ENCODE assay signal across 9 cellular contexts in genomic region chr1:22141493-22141892, GRCh38. TPM values are rescaled to one million over a fixed set of nuclear protein-coding genes. Genes with fewer than 3 reads are reported as not detected.
A peak's percentile ranks its signal among the peaks of the same experiment; 100 is the strongest.
DNase-seq lines count a peak whose midpoint lies in the region; ATAC-seq and TF ChIP-seq lines count a peak whose summit lies in the region.
"Had no signal": no experiment of that assay in that cellular context is flagged by ENCODE, and none has a peak within 500 bp of the region (broad histone marks: within the 10 kb centered on the region; RNA-seq: fewer than 3 reads in every experiment).

No MANE protein-coding gene starts in this region.

- no peaks in the 10 kb centered on the region for H3K36me3 Mint-ChIP-seq in activated T-cell treated with anti-CD3 and anti-CD28 coated beads, Interleukin-2, amount 50 U/mL, for 24 hours (ENCODE audit: low read depth)
- H3K36me3 Mint-ChIP-seq in memory B cell = no peaks in the 10 kb centered on the region

- peaks cover 5% of the 10 kb centered on the region for H3K4me1 Mint-ChIP-seq in activated T-cell treated with anti-CD3 and anti-CD28 coated beads, Interleukin-2, amount 50 U/mL, for 24 hours (ENCODE audit: low read depth)
- H3K4me1 Mint-ChIP-seq in memory B cell = peaks cover 10% of the 10 kb centered on the region

- H3K4me3 ChIP-seq in astrocyte of the cerebellum (ENCODE audit: low read depth, low read length) = peak overlapping the region; percentile 12
- H3K4me3 ChIP-seq in suprapubic skin = peak overlapping the region; percentile 64

- no peak overlapping the region for H3K27ac ChIP-seq in suprapubic skin

- no peaks in the 10 kb centered on the region for H3K9me3 ChIP-seq in suprapubic skin
- H3K9me3 ChIP-seq: transverse colon had no signal

- ATAC-seq in memory B cell (ENCODE audit: low read depth) = no peak
- no peak for ATAC-seq in HG03135 (IDR thresholded peaks at IDR 0.05; ENCODE audit: unreplicated experiment)

- no peak for DNase-seq in activated T-cell treated with anti-CD3 and anti-CD28 coated beads, Interleukin-2, amount 50 U/mL, for 24 hours
- DNase-seq in activated T-cell treated with anti-CD3 and anti-CD28 coated beads for 4 hours (no peak), astrocyte of the cerebellum (ENCODE audit: low read depth) (no peak), memory B cell (ENCODE audit: low spot score in 2 of 2) (no peak), suprapubic skin (ENCODE audit: low spot score in 2 of 2) (no peak), T-helper 1 cell (no peak)
- no peak for DNase-seq in activated naive CD4-positive, alpha-beta T cell treated with Interleukin-2 at 50 U/mL for 16 hours
- DNase-seq: transverse colon had no signal

- H3K4me1 ChIP-seq in suprapubic skin = peaks cover 62% of the 10 kb centered on the region

- peaks cover 25% of the 10 kb centered on the region for H3K27me3 ChIP-seq in suprapubic skin

- TF ChIP-seq EP300 in suprapubic skin (IDR thresholded peaks at IDR 0.05) = no peak

- no peaks in the 10 kb centered on the region for H3K36me3 ChIP-seq in suprapubic skin
- H3K36me3 ChIP-seq: transverse colon had no signal

- H3K4me3 Mint-ChIP-seq in activated T-cell treated with anti-CD3 and anti-CD28 coated beads, Interleukin-2, amount 50 U/mL, for 24 hours = peak overlapping the region; percentile 35
- H3K4me3 Mint-ChIP-seq in memory B cell = peak overlapping the region; percentile 52

- no peak overlapping the region for H3K27ac Mint-ChIP-seq in activated T-cell treated with anti-CD3 and anti-CD28 coated beads, Interleukin-2, amount 50 U/mL, for 24 hours
- no peak overlapping the region for H3K27ac Mint-ChIP-seq in memory B cell

- WGBS in suprapubic skin = 45% methylated on average over 7 of the region's 8 CpGs

- no peaks in the 10 kb centered on the region for H3K9me3 Mint-ChIP-seq in activated T-cell treated with anti-CD3 and anti-CD28 coated beads, Interleukin-2, amount 50 U/mL, for 24 hours
- no peaks in the 10 kb centered on the region for H3K9me3 Mint-ChIP-seq in memory B cell

- in situ Hi-C loops in astrocyte of the cerebellum (cut with HindIII; ENCODE audit: low sequenced_read_pairs) = no loop called here

- TF ChIP-seq CTCF in astrocyte of the cerebellum (IDR thresholded peaks at IDR 0.05; ENCODE audit: low read depth, low read length, missing control alignments) (no peak), suprapubic skin (IDR thresholded peaks at IDR 0.05) (no peak)

- peaks cover 59% of the 10 kb centered on the region for H3K27me3 Mint-ChIP-seq in activated T-cell treated with anti-CD3 and anti-CD28 coated beads, Interleukin-2, amount 50 U/mL, for 24 hours
- H3K27me3 Mint-ChIP-seq in memory B cell = peaks cover 24% of the 10 kb centered on the region

- TF ChIP-seq POLR2A in suprapubic skin (IDR thresholded peaks at IDR 0.05) = no peak

RNA-seq across cellular contexts. Expression of gene WNT4, which starts 1.4 kb away (rescaled TPM):
- total RNA-seq in suprapubic skin = 10 to 100 TPM; 21.3 to 42.7 (median 24.5) TPM
